In genomic region chr6:150891886-150892485, GRCh38 we compare ENCODE assay signal across 8 cellular contexts. TPM values are rescaled to one million over a fixed set of nuclear protein-coding genes. Genes with fewer than 3 reads are reported as not detected.
DNase-seq lines count a peak whose midpoint lies in the region; ATAC-seq, FAIRE-seq and TF ChIP-seq lines count a peak whose summit lies in the region.

No MANE protein-coding gene starts in this region.

- H4K20me1 ChIP-seq in HepG2 (ENCODE audit: insufficient read depth, low read length), result no peaks in the 10 kb centered on the region

- no peak overlapping the region for H3K27ac ChIP-seq in HepG2 (ENCODE audit: extremely low read length, insufficient read depth, low read length)

- H3K36me3 ChIP-seq in HepG2 (replicated peaks in 1 of 2; ENCODE audit: control insufficient read depth in 1 of 2, insufficient read depth in 2 of 2, low read length in 2 of 2), result peaks cover 21 to 77% of the 10 kb centered on the region in 2 experiments

- no peaks in the 10 kb centered on the region for H3K9me3 ChIP-seq in HepG2 (ENCODE audit: low read length)

- no peaks in the 10 kb centered on the region for H3K79me2 ChIP-seq in HepG2 (ENCODE audit: insufficient read depth, low read length)

- FAIRE-seq in HepG2 (lab: Jason Lieb, UNC), result peak; percentile 94

- ATAC-seq in HG02759 (IDR thresholded peaks at IDR 0.05; ENCODE audit: unreplicated experiment) (peak; percentile 50), HepG2 (peak; percentile 86), HG02840 (IDR thresholded peaks at IDR 0.05; ENCODE audit: low FRiP score, unreplicated experiment) (no peak)

- DNase-seq in Daoy (ENCODE audit: low read depth), result peak; percentile 72
- DNase-seq in NCI-H2196 (lab: John Stamatoyannopoulos, UW; ENCODE audit: unreplicated experiment), result peak; percentile 87
- peak; percentile 32 for DNase-seq in activated CD4-positive, alpha-beta T cell treated with anti-CD3 and anti-CD28 coated beads for 1 hour
- DNase-seq in choroid plexus epithelial cell (ENCODE audit: low read depth), result peak; percentile 92
- peak; percentile 69 for DNase-seq in HepG2 (ENCODE audit: low spot score)
- peak; percentile 11 to 44 (median 16) for DNase-seq in stimulated activated CD4-positive, alpha-beta T cell treated with anti-CD3 and anti-CD28 coated beads, TNF-alpha, amount 100 ng/mL, for 24 hours (ENCODE audit: low read depth in 3 of 3)

- intact Hi-C loops in HepG2 (cut with micrococcal nuclease; ENCODE audit: unreplicated experiment), result loop anchor here (1.0 to 10.0 kb wide), 3 partner anchors 123 to 443 kb away; no protein-coding TSS in a partner anchor

- in situ Hi-C loops in HepG2 (cut with HindIII; ENCODE audit: extremely low pct_ligation_motif_present, low pct_unique_long_range_greater_than_20kb), result loop anchor here (5.0 kb wide), 1 partner anchor 435 kb away; no protein-coding TSS in a partner anchor

- no peak overlapping the region for H3K4me3 ChIP-seq in choroid plexus epithelial cell (ENCODE audit: low read depth, low read length)
- no peak overlapping the region for H3K4me3 ChIP-seq in HepG2 (replicated peaks in 1 of 3; ENCODE audit: insufficient read depth in 1 of 3, low read depth in 2 of 3, low read length in 3 of 3)

- no peaks in the 10 kb centered on the region for H3K4me1 ChIP-seq in HepG2 (ENCODE audit: insufficient read depth, low read length)

- TF ChIP-seq EP300 in HepG2 (IDR thresholded peaks at IDR 0.05; ENCODE audit: low read depth in 2 of 2, low read length in 2 of 2) (no peak), HepG2 (CRISPR knock-in tag; IDR thresholded peaks at IDR 0.05; ENCODE audit: borderline replicate concordance) (no peak)

- TF ChIP-seq CTCF in choroid plexus epithelial cell (conservative IDR thresholded peaks at IDR 0.05; ENCODE audit: low read depth, low read length) (peak; percentile 88), HepG2 (CRISPR knock-in tag; IDR thresholded peaks at IDR 0.05) (peak; percentile 92)

- H3K4me2 ChIP-seq in HepG2 (ENCODE audit: low read depth, low read length), result no peak overlapping the region

- POLR2A ChIA-PET in HepG2 (lab: Yijun Ruan, JAX), result interaction anchor here (1.0 to 1.2 kb wide), 4 partner anchors 432 to 497 kb away, joined by 3 to 8 read pairs (median 4); no protein-coding TSS in a partner anchor

- H3K9ac ChIP-seq in HepG2 (ENCODE audit: insufficient read depth, low read depth, low read length), result no peak overlapping the region

- BruUV-seq in HepG2 (replicated peaks; lab: Mats Ljungman, UMichigan), result no TSS peak

- H2AFZ ChIP-seq in HepG2 (ENCODE audit: low read length), result no peak overlapping the region

- TF ChIP-seq RAD21 in HepG2 (CRISPR knock-in tag; IDR thresholded peaks at IDR 0.05), result peak; percentile 76

- CTCF ChIA-PET in HepG2 (lab: Yijun Ruan, JAX; ENCODE audit: low intra/inter-chr PET ratio, low total read pairs), result interaction anchor here (1.5 to 2.8 kb wide), 3 partner anchors 122 to 442 kb away, joined by 3 to 38 read pairs (median 21); no protein-coding TSS in a partner anchor

- WGBS in HepG2 (ENCODE audit: low lambda C conversion rate), result 33% methylated on average over 7 of the region's 7 CpGs

- TF ChIP-seq POLR2A in HepG2 (IDR thresholded peaks at IDR 0.05; ENCODE audit: insufficient read depth in 1 of 2, low read depth in 2 of 2, low read length in 2 of 2), result no peak

- no peaks in the 10 kb centered on the region for H3K27me3 ChIP-seq in HepG2 (ENCODE audit: control insufficient read depth in 1 of 2, insufficient read depth in 2 of 2, low read length in 2 of 2)

TF ChIP-seq in HepG2, 621 proteins besides CTCF, POLR2A, EP300 and RAD21 (continues in another document):
- TF ChIP-seq RORA (CRISPR knock-in tag; IDR thresholded peaks at IDR 0.05) (no peak), HOXA3 (CRISPR knock-in tag; IDR thresholded peaks at IDR 0.05) (no peak), ZNF317 (CRISPR knock-in tag; IDR thresholded peaks at IDR 0.05) (no peak), ZNF331 (CRISPR knock-in tag; IDR thresholded peaks at IDR 0.05) (peak; percentile 44; the same call in 1 of the 2 replicates), IKZF4 (CRISPR knock-in tag; IDR thresholded peaks at IDR 0.05; ENCODE audit: borderline replicate concordance, low read depth, not compliant biosample characterization) (no peak), SALL1 (CRISPR knock-in tag; IDR thresholded peaks at IDR 0.05) (no peak), GFI1 (CRISPR knock-in tag; IDR thresholded peaks at IDR 0.05; ENCODE audit: borderline replicate concordance) (no peak), ZNF773 (CRISPR knock-in tag; IDR thresholded peaks at IDR 0.05; ENCODE audit: borderline replicate concordance) (no peak), ZFYVE20 (CRISPR knock-in tag; IDR thresholded peaks at IDR 0.05; ENCODE audit: borderline replicate concordance, low read depth) (no peak), PHF5A (CRISPR knock-in tag; IDR thresholded peaks at IDR 0.05; ENCODE audit: low read depth, unreplicated experiment) (peak; percentile 31)
- TF ChIP-seq, protein P1, sequence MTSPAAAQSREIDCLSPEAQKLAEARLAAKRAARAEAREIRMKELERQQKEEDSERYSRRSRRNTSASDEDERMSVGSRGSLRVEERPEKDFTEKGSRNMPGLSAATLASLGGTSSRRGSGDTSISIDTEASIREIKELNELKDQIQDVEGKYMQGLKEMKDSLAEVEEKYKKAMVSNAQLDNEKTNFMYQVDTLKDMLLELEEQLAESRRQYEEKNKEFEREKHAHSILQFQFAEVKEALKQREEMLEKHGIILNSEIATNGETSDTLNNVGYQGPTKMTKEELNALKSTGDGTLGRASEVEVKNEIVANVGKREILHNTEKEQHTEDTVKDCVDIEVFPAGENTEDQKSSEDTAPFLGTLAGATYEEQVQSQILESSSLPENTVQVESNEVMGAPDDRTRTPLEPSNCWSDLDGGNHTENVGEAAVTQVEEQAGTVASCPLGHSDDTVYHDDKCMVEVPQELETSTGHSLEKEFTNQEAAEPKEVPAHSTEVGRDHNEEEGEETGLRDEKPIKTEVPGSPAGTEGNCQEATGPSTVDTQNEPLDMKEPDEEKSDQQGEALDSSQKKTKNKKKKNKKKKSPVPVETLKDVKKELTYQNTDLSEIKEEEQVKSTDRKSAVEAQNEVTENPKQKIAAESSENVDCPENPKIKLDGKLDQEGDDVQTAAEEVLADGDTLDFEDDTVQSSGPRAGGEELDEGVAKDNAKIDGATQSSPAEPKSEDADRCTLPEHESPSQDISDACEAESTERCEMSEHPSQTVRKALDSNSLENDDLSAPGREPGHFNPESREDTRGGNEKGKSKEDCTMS (CRISPR knock-in tag; conservative IDR thresholded peaks at IDR 0.05), result no peak

RNA-seq across cellular contexts. Expression of gene MTHFD1L, which starts 26.5 kb away (rescaled TPM):
- total RNA-seq in Daoy (2014; rRNA removed; shearing (Covaris generic)), result 17.8 and 21.6 TPM in 2 replicates
- 39.6 and 51.1 TPM in 2 replicates for total RNA-seq in HepG2 (2016; rRNA removed; fragmentation: Illumina TruSeq; extraction: Trizol)
- 27.5 and 29.9 TPM in 2 replicates for total RNA-seq in HepG2 (2016; cell fraction: cytosol; rRNA removed; fragmentation: Illumina TruSeq; extraction: Trizol; ENCODE audit: low read depth)
- 42.1 and 44.4 TPM in 2 replicates for total RNA-seq in HepG2 (2016; cell fraction: insoluble cytoplasmic fraction; rRNA removed; fragmentation: Illumina TruSeq; extraction: Trizol)
- 32.8 and 39.3 TPM in 2 replicates for total RNA-seq in HepG2 (2016; cell fraction: membrane; rRNA removed; fragmentation: Illumina TruSeq; extraction: Trizol)
- total RNA-seq in HepG2 (2016; cell fraction: nucleus; rRNA removed; fragmentation: Illumina TruSeq; extraction: Trizol), result 42.6 and 54.0 TPM in 2 replicates
- polyA plus RNA-seq in HepG2 (2011; rRNA removed), result 24.0 and 26.4 TPM in 2 replicates
- 18.3 and 23.7 TPM in 2 replicates for polyA plus RNA-seq in HepG2 (2011; cell fraction: cytosol; rRNA removed)
- 27.9 and 29.0 TPM in 2 replicates for polyA plus RNA-seq in HepG2 (2011; cell fraction: nucleus; rRNA removed)
- 35.8 and 52.4 TPM in 2 replicates for polyA plus RNA-seq in HepG2 (2012)
- polyA plus RNA-seq in HepG2 (2016; cell fraction: cytosol; fragmentation: Illumina TruSeq; extraction: Trizol; ENCODE audit: low read depth), result 35.5 and 38.1 TPM in 2 replicates
- 48.1 and 53.8 TPM in 2 replicates for polyA plus RNA-seq in HepG2 (2016; cell fraction: insoluble cytoplasmic fraction; fragmentation: Illumina TruSeq; extraction: Trizol; ENCODE audit: low read depth)
- polyA plus RNA-seq in HepG2 (2016; cell fraction: membrane; fragmentation: Illumina TruSeq; extraction: Trizol; ENCODE audit: low read depth), result 34.4 and 35.3 TPM in 2 replicates
- polyA plus RNA-seq in HepG2 (2016; cell fraction: nucleus; fragmentation: Illumina TruSeq; extraction: Trizol; ENCODE audit: insufficient read depth, low read depth), result 40.0 and 44.5 TPM in 2 replicates
- 26.6 and 26.8 TPM in 2 replicates for polyA minus RNA-seq in HepG2 (2011; rRNA and poly(A)+ RNA removed; ENCODE audit: low replicate concordance)
- 29.7 and 30.9 TPM in 2 replicates for polyA minus RNA-seq in HepG2 (2011; cell fraction: cytosol; rRNA and poly(A)+ RNA removed)
- polyA minus RNA-seq in HepG2 (2011; cell fraction: nucleus; rRNA and poly(A)+ RNA removed), result 73.1 and 90.8 TPM in 2 replicates

Comparison
In these comparisons a context has a peak if more than half of its experiments do, and no peak if none do; other contexts are left out.
1. DNase-seq: peak in every context shown above with its lines; median percentile 92 in choroid plexus epithelial cell; 87 in NCI-H2196; 72 in Daoy; 69 in HepG2; 32 in activated CD4-positive, alpha-beta T cell treated with anti-CD3 and anti-CD28 coated beads for 1 hour; 16 in stimulated activated CD4-positive, alpha-beta T cell treated with anti-CD3 and anti-CD28 coated beads, TNF-alpha, amount 100 ng/mL, for 24 hours.